8 cellular contexts compared by ENCODE assay signal in the genomic region with DNA sequence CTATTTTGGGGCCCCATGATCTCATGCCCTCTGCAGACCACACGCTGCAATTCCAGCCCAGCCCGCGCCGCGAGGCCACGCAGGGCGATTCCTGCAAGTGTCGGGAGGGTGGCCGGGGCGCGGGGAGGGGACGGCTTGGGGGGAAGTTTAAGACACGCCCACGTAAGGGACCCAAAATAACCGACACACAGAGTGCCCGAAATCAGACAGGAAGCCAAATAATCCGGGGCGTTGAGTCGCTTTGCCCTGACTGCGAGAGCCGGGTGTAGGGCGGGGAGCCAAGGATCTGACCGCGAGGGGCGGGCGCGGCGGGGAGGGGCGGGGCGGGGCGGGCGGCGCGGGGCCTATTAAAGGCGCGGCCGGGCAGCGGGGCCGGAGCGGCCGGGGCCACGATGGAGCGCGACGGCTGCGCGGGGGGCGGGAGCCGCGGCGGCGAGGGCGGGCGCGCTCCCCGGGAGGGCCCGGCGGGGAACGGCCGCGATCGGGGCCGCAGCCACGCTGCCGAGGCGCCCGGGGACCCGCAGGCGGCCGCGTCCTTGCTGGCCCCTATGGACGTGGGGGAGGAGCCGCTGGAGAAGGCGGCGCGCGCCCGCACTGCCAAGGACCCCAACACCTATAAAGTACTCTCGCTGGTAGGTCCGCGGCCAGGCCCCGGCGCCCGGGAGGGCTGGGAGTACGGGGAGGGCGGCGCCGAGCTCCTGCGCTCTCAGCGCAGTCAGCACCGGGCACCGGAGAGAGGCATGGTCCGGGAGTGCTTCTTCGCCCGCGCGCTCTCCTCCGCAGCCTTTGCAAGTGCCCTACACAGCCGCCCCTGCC. TPM values are rescaled to one million over a fixed set of nuclear protein-coding genes. Genes with fewer than 3 reads are reported as not detected.
DNase-seq lines count a peak whose midpoint lies in the region; ATAC-seq and TF ChIP-seq lines count a peak whose summit lies in the region.

Gene ENPP1 (plus strand): TSS at position 377 of the 816 bp plus-strand sequence. CDS start 16 bp downstream, at position 393.

- TF ChIP-seq CTCF in astrocyte of the cerebellum (IDR thresholded peaks at IDR 0.05; ENCODE audit: low read depth, low read length, missing control alignments): peak; percentile 22
- TF ChIP-seq CTCF in hepatocyte (IDR thresholded peaks at IDR 0.05; ENCODE audit: poor library complexity): peak; percentile 37

- WGBS in hepatocyte (ENCODE audit: low lambda C conversion rate, missing lambda C conversion rate): 2% methylated on average over 68 of the region's 99 CpGs

- H3K9me2 ChIP-seq in hepatocyte (replicated peaks; ENCODE audit: insufficient read depth): no peaks in the 10 kb centered on the region

- peak; percentile 46 for ATAC-seq in GM21786 (IDR thresholded peaks at IDR 0.05; ENCODE audit: unreplicated experiment)

- H3K9me3 ChIP-seq in hepatocyte (ENCODE audit: low read depth): no peaks in the 10 kb centered on the region

- H3K4me3 ChIP-seq in astrocyte of the cerebellum (ENCODE audit: low read depth, low read length) (peak within 1 kb of the TSS; percentile 63), hepatocyte (peak within 1 kb of the TSS; percentile 94)

- peaks cover 37% of the 10 kb centered on the region for H3K79me2 ChIP-seq in hepatocyte

- no peaks in the 10 kb centered on the region for H3K9me3 Mint-ChIP-seq in T-helper 2 cell treated with Interferon-gamma antibody and Interleukin-4, amounts not matched to agents 5 μg/mL and 100 μg/mL, for 36 hours

- peaks cover 36% of the 10 kb centered on the region for H3K4me1 Mint-ChIP-seq in T-helper 2 cell treated with Interferon-gamma antibody and Interleukin-4, amounts not matched to agents 5 μg/mL and 100 μg/mL, for 36 hours (ENCODE audit: low read depth)

- in situ Hi-C loops in astrocyte of the cerebellum (cut with HindIII; ENCODE audit: low sequenced_read_pairs): no loop called here

- peaks cover 52% of the 10 kb centered on the region for H3K27me3 Mint-ChIP-seq in T-helper 2 cell treated with Interferon-gamma antibody and Interleukin-4, amounts not matched to agents 5 μg/mL and 100 μg/mL, for 36 hours (ENCODE audit: low read depth)

- H3K27me3 ChIP-seq in hepatocyte: peaks cover 12% of the 10 kb centered on the region

- H3K27ac ChIP-seq in hepatocyte: peak within 1 kb of the TSS; percentile 71

- H3K4me3 Mint-ChIP-seq in T-helper 2 cell treated with Interferon-gamma antibody and Interleukin-4, amounts not matched to agents 5 μg/mL and 100 μg/mL, for 36 hours: peak within 1 kb of the TSS; percentile 91

- no peaks in the 10 kb centered on the region for H3K36me3 Mint-ChIP-seq in T-helper 2 cell treated with Interferon-gamma antibody and Interleukin-4, amounts not matched to agents 5 μg/mL and 100 μg/mL, for 36 hours (ENCODE audit: low read depth)

- H3K4me1 ChIP-seq in hepatocyte (ENCODE audit: insufficient read depth): peaks cover 3% of the 10 kb centered on the region

- H3K4me2 ChIP-seq in hepatocyte: peak within 1 kb of the TSS; percentile 98

- H2AFZ ChIP-seq in hepatocyte: peak within 1 kb of the TSS; percentile 97

- peak within 1 kb of the TSS; percentile 69 for H3K27ac Mint-ChIP-seq in T-helper 2 cell treated with Interferon-gamma antibody and Interleukin-4, amounts not matched to agents 5 μg/mL and 100 μg/mL, for 36 hours

- no peaks in the 10 kb centered on the region for H3K36me3 ChIP-seq in hepatocyte (replicated peaks; ENCODE audit: insufficient read depth, low read depth)

- DNase-seq in COR-L47 (lab: John Stamatoyannopoulos, UW) (peak; percentile 32), LoVo (ENCODE audit: low spot score) (peak; percentile 65), astrocyte of the cerebellum (ENCODE audit: low read depth) (no peak), hepatocyte (ENCODE audit: low spot score) (peak; percentile 76), putamen (ENCODE audit: low spot score) (peak; percentile 74), NCI-H2107 (lab: John Stamatoyannopoulos, UW) (no peak)
- peak; percentile 63 for DNase-seq in T-helper 2 cell treated with Interferon-gamma antibody and Interleukin-4, amounts not matched to agents 5 μg/mL and 100 μg/mL, for 36 hours (ENCODE audit: low spot score)

- H4K20me1 ChIP-seq in hepatocyte (ENCODE audit: insufficient read depth, poor library complexity, severe bottlenecking): no peaks in the 10 kb centered on the region

RNA-seq across cellular contexts. Expression of gene ENPP1, which starts in this region (rescaled TPM):
- total RNA-seq in hepatocyte: 86.9 and 91.4 TPM in 2 replicates
- 74.7 and 81.5 TPM in 2 replicates for polyA plus RNA-seq in hepatocyte

Comparison
In these comparisons a context has a peak if more than half of its experiments do, and no peak if none do; other contexts are left out.
1. DNase-seq: peak in COR-L47 (single experiment), LoVo (single experiment), T-helper 2 cell treated with Interferon-gamma antibody and Interleukin-4, amounts not matched to agents 5 μg/mL and 100 μg/mL, for 36 hours (single experiment), hepatocyte (single experiment) and putamen (single experiment); none in astrocyte of the cerebellum (single experiment) and NCI-H2107 (single experiment).